19 cellular contexts compared by ENCODE assay signal in the genomic region with DNA sequence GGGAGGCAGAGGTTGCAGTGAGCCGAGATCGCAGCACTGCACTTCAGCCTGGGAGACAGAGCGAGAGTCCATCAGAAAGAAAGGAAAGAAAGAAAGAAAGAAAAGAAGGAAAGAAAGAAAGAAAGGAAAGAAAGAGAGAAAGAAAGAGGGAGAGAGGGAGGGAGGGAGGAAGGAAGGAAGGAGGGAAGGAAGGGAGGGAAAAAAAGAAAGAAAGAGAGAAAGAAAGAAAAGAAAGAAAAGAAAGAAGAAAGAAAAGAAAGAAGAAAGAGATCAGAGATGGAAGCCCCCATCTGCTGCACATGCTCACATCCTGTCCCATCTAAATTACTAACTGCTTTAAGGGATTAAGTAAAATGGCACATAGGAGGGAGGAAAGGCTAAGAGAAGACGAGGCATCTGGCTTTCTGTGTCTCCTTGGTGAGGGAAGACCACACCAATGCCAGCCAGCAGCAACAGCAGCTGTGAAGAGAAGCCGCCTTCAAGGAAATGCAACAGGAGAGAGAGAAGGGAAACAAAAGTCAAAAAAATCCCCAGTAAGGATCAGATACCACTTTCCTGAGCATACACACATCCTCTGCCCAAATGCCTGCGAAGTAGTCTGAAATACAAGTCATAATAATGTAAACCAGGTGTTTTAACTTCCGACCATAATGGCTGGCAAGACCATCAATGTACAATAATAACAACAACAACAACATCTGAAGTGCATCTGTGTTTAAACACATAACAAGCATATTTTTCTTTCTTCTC.
DNase-seq lines count a peak whose midpoint lies in the region; ATAC-seq and TF ChIP-seq lines count a peak whose summit lies in the region.
"Had no signal": no experiment of that assay in that cellular context is flagged by ENCODE, and none has a peak within 500 bp of the region (broad histone marks: within the 10 kb centered on the region; RNA-seq: fewer than 3 reads in every experiment).

No MANE protein-coding gene starts in this region.

- H4K20me1 ChIP-seq in GM23248 (ENCODE audit: insufficient read depth) = no peaks in the 10 kb centered on the region

- in situ Hi-C loops in GM23248 (cut with MboI) = no loop called here

- peak overlapping the region; percentile 28 for H3K4me3 Mint-ChIP-seq in T-helper 17 cell
- H3K4me3 Mint-ChIP-seq: B cell; CD4-positive, alpha-beta memory T cell had no signal

- H2AFZ ChIP-seq in GM23248 = no peak overlapping the region

- no peaks in the 10 kb centered on the region for H3F3A ChIP-seq in GM23248 (ENCODE audit: insufficient read depth)

- TF ChIP-seq CTCF in AG09319 (IDR thresholded peaks at IDR 0.05; ENCODE audit: low read depth, low read length) = no peak

- no peak overlapping the region for H3K27ac ChIP-seq in GM23248
- H3K27ac ChIP-seq: HL-60 had no signal

- H3K9ac ChIP-seq in GM23248 = no peak overlapping the region
- H3K9ac ChIP-seq: SK-N-SH had no signal

- no peak overlapping the region for H3K4me3 ChIP-seq in GM23248

- H3K36me3 Mint-ChIP-seq in T-helper 17 cell (ENCODE audit: low read depth) = no peaks in the 10 kb centered on the region
- H3K36me3 Mint-ChIP-seq: CD4-positive, alpha-beta memory T cell had no signal

- WGBS in GM23248 (ENCODE audit: low coverage in 1 of 2, low lambda C conversion rate in 2 of 2, missing lambda C conversion rate in 2 of 2), 2 experiments = 40% methylated on average over 7 of the region's 7 CpGs

- intact Hi-C loops in head of caudate nucleus (cut with DNase I) = no loop called here

- H3K79me2 ChIP-seq in GM23248 (ENCODE audit: insufficient read depth) = no peaks in the 10 kb centered on the region

- no peaks in the 10 kb centered on the region for H3K36me3 ChIP-seq in GM23248 (ENCODE audit: low read depth)

- H3K27me3 ChIP-seq in GM23248 (replicated peaks; ENCODE audit: insufficient read depth) = no peaks in the 10 kb centered on the region

- H3K4me1 Mint-ChIP-seq in T-helper 17 cell = peaks cover 2% of the 10 kb centered on the region
- H3K4me1 Mint-ChIP-seq: CD4-positive, alpha-beta memory T cell had no signal

- H3K9me3 ChIP-seq in GM23248 (ENCODE audit: low read depth) = no peaks in the 10 kb centered on the region
- no peaks in the 10 kb centered on the region for H3K9me3 ChIP-seq in T-helper 17 cell (ENCODE audit: control insufficient read depth, low read length, poor library complexity, severe bottlenecking)
- H3K9me3 ChIP-seq: SK-N-SH had no signal

- no peak overlapping the region for H3K27ac Mint-ChIP-seq in T-helper 17 cell
- H3K27ac Mint-ChIP-seq: B cell; CD4-positive, alpha-beta memory T cell had no signal

- DNase-seq in AG09319 (ENCODE audit: extremely low read depth, low read depth) (peak; percentile 8), GM23248 (peak; percentile 8), T-helper 17 cell (no peak), left kidney (ENCODE audit: low read depth, low spot score) (peak; percentile 49), KG1 (lab: John Stamatoyannopoulos, UW) (no peak), head of caudate nucleus (no peak)
- DNase-seq: CD4-positive, alpha-beta memory T cell; GF-D8; NCI-H1092; NCI-H1694; NCI-H2107; NCI-H748 treated with DMSO at 0.1 percent for 48 hours; Right ventricle myocardium superior; SK-N-SH had no signal

- no peak for ATAC-seq in T-helper 17 cell
- ATAC-seq in GM21619 (IDR thresholded peaks at IDR 0.05; ENCODE audit: unreplicated experiment) = no peak
- ATAC-seq in GM18502 (IDR thresholded peaks at IDR 0.05; ENCODE audit: poor library complexity, unreplicated experiment) = no peak
- ATAC-seq: Panc1 had no signal

- H3K4me1 ChIP-seq in GM23248 (ENCODE audit: insufficient read depth) = no peaks in the 10 kb centered on the region

- no peaks in the 10 kb centered on the region for H3K9me2 ChIP-seq in GM23248 (ENCODE audit: insufficient read depth)
- H3K9me2 ChIP-seq: SK-N-SH had no signal

- peaks cover 15% of the 10 kb centered on the region for H3K27me3 Mint-ChIP-seq in T-helper 17 cell

- H3K4me2 ChIP-seq in GM23248 (ENCODE audit: unreplicated experiment) = no peak overlapping the region
- H3K4me2 ChIP-seq: SK-N-SH had no signal

Comparison
In these comparisons a context has a peak if more than half of its experiments do, and no peak if none do; other contexts are left out.
1. DNase-seq: peak in AG09319 (single experiment), GM23248 (single experiment) and left kidney (single experiment); none in T-helper 17 cell (0 of 3), KG1 (single experiment) and head of caudate nucleus (0 of 42).